In genomic region chr2:44951714-44952113, GRCh38 we compare ENCODE assay signal across 13 cellular contexts. TPM values are rescaled to one million over a fixed set of nuclear protein-coding genes. Genes with fewer than 3 reads are reported as not detected.
DNase-seq lines count a peak whose midpoint lies in the region; ATAC-seq, FAIRE-seq and TF ChIP-seq lines count a peak whose summit lies in the region.
"Had no signal": no experiment of that assay in that cellular context is flagged by ENCODE, and none has a peak within 500 bp of the region (broad histone marks: within the 10 kb centered on the region; RNA-seq: fewer than 3 reads in every experiment).

No MANE protein-coding gene starts in this region.

- H3K4me3 Mint-ChIP-seq in CD4-positive, alpha-beta memory T cell, result peak overlapping the region in 5 of 8 donors; percentile 2 to 41 (median 28)
- no peak overlapping the region for H3K4me3 Mint-ChIP-seq in Calu3 (ENCODE audit: low read depth, unreplicated experiment)

- no peak for TF ChIP-seq RAD21 in H1 (IDR thresholded peaks at IDR 0.05 in 1 of 2, conservative IDR thresholded peaks at IDR 0.05 in 1 of 2; ENCODE audit: low read depth in 2 of 2, low read length in 2 of 2)

- ATAC-seq in HG02798 (IDR thresholded peaks at IDR 0.05; ENCODE audit: poor library complexity, unreplicated experiment), result no peak
- ATAC-seq: effector memory CD8-positive, alpha-beta T cell had no signal

- H4K91ac ChIP-seq in H1 (replicated peaks; ENCODE audit: insufficient read length, low read length) (no peak overlapping the region), neuronal stem cell (ENCODE audit: low read depth, low read length, poor library complexity) (no peak overlapping the region)

- no peaks in the 10 kb centered on the region for H3K36me3 ChIP-seq in CD4-positive, alpha-beta memory T cell (ENCODE audit: insufficient read depth, low read length)
- no peaks in the 10 kb centered on the region for H3K36me3 ChIP-seq in KMS-11 (ENCODE audit: insufficient read depth)
- H3K36me3 ChIP-seq in H1 (ENCODE audit: control insufficient read depth in 2 of 4, insufficient read depth in 4 of 4, low read length in 3 of 4), result no peaks in the 10 kb centered on the region
- H3K36me3 ChIP-seq in neuronal stem cell (replicated peaks in 1 of 2; ENCODE audit: control insufficient read depth in 2 of 2, insufficient read depth in 2 of 2, low read length in 2 of 2), result peaks cover 0 to 11% of the 10 kb centered on the region in 2 donors

- no peak overlapping the region; the same call in 1 of the 2 replicates for H3K9ac ChIP-seq in KMS-11
- H3K9ac ChIP-seq in H1 (replicated peaks in 1 of 4; ENCODE audit: extremely low read depth in 1 of 4, low read depth in 3 of 4, low read length in 3 of 4), result no peak overlapping the region
- peak overlapping the region; percentile 78 for H3K9ac ChIP-seq in neuronal stem cell (ENCODE audit: low read depth, low read length, poor library complexity)
- H3K9ac ChIP-seq: SK-N-SH had no signal

- no TSS peak for BruUV-seq in Calu3 (replicated peaks; lab: Mats Ljungman, UMichigan)

- TF ChIP-seq EP300 in H1 (IDR thresholded peaks at IDR 0.05; ENCODE audit: borderline replicate concordance in 1 of 2, low read depth in 2 of 2, low read length in 2 of 2), result no peak

- no peak for TF ChIP-seq CTCF in KMS-11 (conservative IDR thresholded peaks at IDR 0.05; ENCODE audit: low read depth, low read length)
- TF ChIP-seq CTCF in H1 (IDR thresholded peaks at IDR 0.05; ENCODE audit: control extremely low read depth in 1 of 3, insufficient read depth in 1 of 3, low read depth in 1 of 3, low read length in 3 of 3), result no peak
- no peak for TF ChIP-seq CTCF in Calu3 (IDR thresholded peaks at IDR 0.05; ENCODE audit: unreplicated experiment)

- H3K79me2 ChIP-seq in KMS-11 (ENCODE audit: insufficient read depth, low read depth) (no peaks in the 10 kb centered on the region), H1 (ENCODE audit: control insufficient read depth in 1 of 2, insufficient read depth in 2 of 2, low read length in 2 of 2) (no peaks in the 10 kb centered on the region)

- DNase-seq in CD4-positive, alpha-beta memory T cell, result no peak
- DNase-seq in H1 (ENCODE audit: low read depth in 1 of 2, low spot score in 2 of 2), result no peak
- no peak for DNase-seq in neuronal stem cell (ENCODE audit: low spot score)
- no peak for DNase-seq in Calu3
- DNase-seq in middle frontal gyrus (ENCODE audit: extremely low spot score, low spot score), result no peak
- no peak for DNase-seq in NCI-H2081 treated with DMSO at 0.1 percent for 48 hours (lab: John Stamatoyannopoulos, UW)
- DNase-seq: DMS79 treated with DMSO at 0.1 percent for 48 hours; effector memory CD8-positive, alpha-beta T cell; NCI-H2107; stimulated activated naive CD4-positive, alpha-beta T cell had no signal

- H3K4me1 Mint-ChIP-seq in CD4-positive, alpha-beta memory T cell, result peaks cover 14 to 41% (median 30%) of the 10 kb centered on the region in 4 donors
- H3K4me1 Mint-ChIP-seq in Calu3 (ENCODE audit: low read depth, unreplicated experiment), result peaks cover 24% of the 10 kb centered on the region

- H3K27me3 Mint-ChIP-seq in CD4-positive, alpha-beta memory T cell, result peaks cover 56 to 71% of the 10 kb centered on the region in 2 donors
- peaks cover 73% of the 10 kb centered on the region for H3K27me3 Mint-ChIP-seq in Calu3 (ENCODE audit: unreplicated experiment)

- H2BK20ac ChIP-seq in H1 (ENCODE audit: low read length), result no peak overlapping the region

- H3K4ac ChIP-seq in H1 (replicated peaks; ENCODE audit: insufficient read length, low read depth, low read length) (no peak overlapping the region), neuronal stem cell (ENCODE audit: low read length) (no peak overlapping the region)

- H2BK120ac ChIP-seq in H1 (replicated peaks; ENCODE audit: low read depth, low read length) (no peak overlapping the region), neuronal stem cell (ENCODE audit: low read depth, low read length) (no peak overlapping the region)

- H4K20me1 ChIP-seq in KMS-11 (ENCODE audit: insufficient read depth), result no peaks in the 10 kb centered on the region
- H4K20me1 ChIP-seq in H1 (replicated peaks in 1 of 2; ENCODE audit: control insufficient read depth in 1 of 2, insufficient read depth in 2 of 2, low read length in 2 of 2), result peaks cover 0 to 12% of the 10 kb centered on the region in 2 experiments

- H3K56ac ChIP-seq in H1 (replicated peaks; ENCODE audit: insufficient read length, low read depth, low read length), result no peak overlapping the region

- H2AK5ac ChIP-seq in H1 (ENCODE audit: low read depth, low read length) (no peak overlapping the region), neuronal stem cell (ENCODE audit: low read depth, low read length) (peak overlapping the region; percentile 88)

- TF ChIP-seq POLR2A in H1 (IDR thresholded peaks at IDR 0.05; ENCODE audit: control extremely low read depth in 1 of 2, low read depth in 2 of 2, low read length in 2 of 2), result no peak

- CTCF ChIA-PET in CD4-positive, alpha-beta memory T cell (lab: Charles Lee; ENCODE audit: partially characterized antibody), result no interaction called here
- CTCF ChIA-PET in H1 (lab: Charles Lee; ENCODE audit: partially characterized antibody), result interaction anchor here (0.6 to 5.0 kb wide), 13 partner anchors 12 to 439 kb away, joined by 3 to 22 read pairs (median 4); no protein-coding TSS in a partner anchor
- CTCF ChIA-PET in Calu3 (lab: Charles Lee), result no interaction called here

- no peak overlapping the region for H4K5ac ChIP-seq in H1 (ENCODE audit: insufficient read length, low read depth, low read length)

- H2BK12ac ChIP-seq in H1 (ENCODE audit: low read depth, low read length), result peak overlapping the region; percentile 95; the same call in 1 of the 2 replicates
- H2BK12ac ChIP-seq in neuronal stem cell (ENCODE audit: low read length), result no peak overlapping the region

- peak overlapping the region; percentile 35; the same call in 1 of the 2 replicates for H2BK5ac ChIP-seq in H1 (ENCODE audit: low read depth, low read length)
- no peak overlapping the region for H2BK5ac ChIP-seq in neuronal stem cell (ENCODE audit: low read length)

- no peaks in the 10 kb centered on the region for H3K9me3 ChIP-seq in CD4-positive, alpha-beta memory T cell (ENCODE audit: control insufficient read depth in 1 of 2, low read length in 2 of 2)
- H3K9me3 ChIP-seq in H1 (ENCODE audit: insufficient read depth in 2 of 2, low read depth in 1 of 2, low read length in 1 of 2) (no peaks in the 10 kb centered on the region), neuronal stem cell (replicated peaks in 1 of 2; ENCODE audit: control insufficient read depth in 2 of 2, insufficient read depth in 1 of 2, low read depth in 1 of 2, low read length in 2 of 2) (peaks cover 4 to 15% of the 10 kb centered on the region in 2 donors)
- H3K9me3 ChIP-seq: SK-N-SH had no signal

- H3K79me1 ChIP-seq in H1 (ENCODE audit: low read depth, low read length) (no peaks in the 10 kb centered on the region), neuronal stem cell (ENCODE audit: low read depth, low read length) (peaks cover 8% of the 10 kb centered on the region)

- H3K4me3 ChIP-seq in CD4-positive, alpha-beta memory T cell (ENCODE audit: low read length in 2 of 2), result no peak overlapping the region
- no peak overlapping the region for H3K4me3 ChIP-seq in KMS-11 (IDR thresholded peaks at IDR 0.05; ENCODE audit: insufficient read depth, low read depth, low read length)
- peak overlapping the region in 2 of 4 experiments; percentile 34 to 52; a peak in 4 of 8 replicates for H3K4me3 ChIP-seq in H1 (ENCODE audit: extremely low read depth in 1 of 4, insufficient read depth in 2 of 4, low read depth in 3 of 4, low read length in 4 of 4)
- H3K4me3 ChIP-seq in neuronal stem cell (ENCODE audit: low read length in 2 of 2), result peak overlapping the region in 1 of 2 donors; percentile 40

- H3K27ac Mint-ChIP-seq in CD4-positive, alpha-beta memory T cell, result no peak overlapping the region
- H3K27ac Mint-ChIP-seq in Calu3 (ENCODE audit: unreplicated experiment), result no peak overlapping the region
- H3K27ac Mint-ChIP-seq: effector memory CD8-positive, alpha-beta T cell had no signal

- H3K27ac ChIP-seq in CD4-positive, alpha-beta memory T cell (ENCODE audit: low read depth, low read length), result no peak overlapping the region
- H3K27ac ChIP-seq in KMS-11 (no peak overlapping the region), H1 (ENCODE audit: low read depth, low read length) (no peak overlapping the region), neuronal stem cell (replicated peaks; ENCODE audit: low read length) (peak overlapping the region; percentile 43)

- H3K14ac ChIP-seq in H1 (ENCODE audit: insufficient read length) (no peak overlapping the region), neuronal stem cell (ENCODE audit: low read length) (peak overlapping the region; percentile 11)

- peaks cover 0 to 2% (median 0%) of the 10 kb centered on the region in 8 donors for H3K9me3 Mint-ChIP-seq in CD4-positive, alpha-beta memory T cell
- H3K9me3 Mint-ChIP-seq in Calu3 (ENCODE audit: low read depth, unreplicated experiment), result no peaks in the 10 kb centered on the region
- H3K9me3 Mint-ChIP-seq: effector memory CD8-positive, alpha-beta T cell had no signal

- no peak overlapping the region for H4K8ac ChIP-seq in H1 (ENCODE audit: extremely low read depth, insufficient read depth, low read length)
- H4K8ac ChIP-seq in neuronal stem cell (ENCODE audit: low read depth, low read length), result no peak overlapping the region

- POLR2A ChIA-PET in CD4-positive, alpha-beta memory T cell (lab: Charles Lee; ENCODE audit: partially characterized antibody), result no interaction called here
- POLR2A ChIA-PET in H1 (lab: Charles Lee; ENCODE audit: partially characterized antibody), result interaction anchor here (1.6 to 2.3 kb wide), 3 partner anchors 14 to 21 kb away, joined by 3 to 5 read pairs (median 3); no protein-coding TSS in a partner anchor

- peak overlapping the region; percentile 51 for H2AFZ ChIP-seq in KMS-11 (ENCODE audit: low read depth)
- H2AFZ ChIP-seq in H1 (ENCODE audit: low read length), result no peak overlapping the region
- H2AFZ ChIP-seq in neuronal stem cell (ENCODE audit: low read length), result peak overlapping the region; percentile 93

- H3K36me3 Mint-ChIP-seq in CD4-positive, alpha-beta memory T cell, result no peaks in the 10 kb centered on the region
- peaks cover 4% of the 10 kb centered on the region for H3K36me3 Mint-ChIP-seq in Calu3 (ENCODE audit: insufficient read depth, unreplicated experiment)

- peaks cover 21% of the 10 kb centered on the region for H3K27me3 ChIP-seq in CD4-positive, alpha-beta memory T cell (ENCODE audit: insufficient read depth, low read length)
- H3K27me3 ChIP-seq in KMS-11 (ENCODE audit: insufficient read depth, low read depth), result no peaks in the 10 kb centered on the region; the same call in 1 of the 2 replicates
- peaks cover 80 to 100% (median 97%) of the 10 kb centered on the region in 4 experiments for H3K27me3 ChIP-seq in H1 (replicated peaks in 1 of 4; ENCODE audit: control insufficient read depth in 3 of 4, extremely low read depth in 1 of 4, insufficient read depth in 3 of 4, low read length in 3 of 4)
- H3K27me3 ChIP-seq in neuronal stem cell (ENCODE audit: control insufficient read depth in 3 of 3, insufficient read depth in 3 of 3, low read depth in 1 of 3, low read length in 3 of 3), result peaks cover 0 to 93% (median 23%) of the 10 kb centered on the region in 3 experiments

- peak overlapping the region; percentile 36; the same call in 1 of the 2 replicates for H3K4me2 ChIP-seq in KMS-11
- H3K4me2 ChIP-seq in H1 (ENCODE audit: insufficient read depth in 1 of 2, low read depth in 2 of 2, low read length in 2 of 2), result peak overlapping the region; percentile 58 to 73
- H3K4me2 ChIP-seq in neuronal stem cell (ENCODE audit: insufficient read depth, low read length, poor library complexity, severe bottlenecking), result no peak overlapping the region
- H3K4me2 ChIP-seq: SK-N-SH had no signal

- FAIRE-seq in H1 (lab: Jason Lieb, UNC), result no peak

- H2BK15ac ChIP-seq in H1 (ENCODE audit: low read length) (no peak overlapping the region), neuronal stem cell (ENCODE audit: low read length) (no peak overlapping the region)

- peaks cover 10% of the 10 kb centered on the region; the same call in 1 of the 2 replicates for H3K23me2 ChIP-seq in H1 (ENCODE audit: low read depth, low read length)

- intact Hi-C loops in CD4-positive, alpha-beta memory T cell (cut with micrococcal nuclease), result no loop called here
- intact Hi-C loops in Calu3 (cut with micrococcal nuclease; ENCODE audit: unreplicated experiment), result loop anchor here (10.0 kb wide), 1 partner anchor 707 kb away; no protein-coding TSS in a partner anchor

- no peak overlapping the region for H3K23ac ChIP-seq in H1 (ENCODE audit: insufficient read length)
- peak overlapping the region; percentile 0 for H3K23ac ChIP-seq in neuronal stem cell (ENCODE audit: low read depth, low read length, poor library complexity)

- peaks cover 13% of the 10 kb centered on the region for H3K4me1 ChIP-seq in CD4-positive, alpha-beta memory T cell (ENCODE audit: insufficient read depth, low read length)
- H3K4me1 ChIP-seq in KMS-11 (ENCODE audit: low read depth, poor library complexity, severe bottlenecking), result peaks cover 8% of the 10 kb centered on the region
- peaks cover 10 to 55% (median 32%) of the 10 kb centered on the region in 4 experiments for H3K4me1 ChIP-seq in H1 (replicated peaks in 1 of 4; ENCODE audit: control insufficient read depth in 3 of 4, insufficient read depth in 4 of 4, low read length in 3 of 4)
- H3K4me1 ChIP-seq in neuronal stem cell (ENCODE audit: control insufficient read depth in 2 of 2, insufficient read depth in 1 of 2, low read depth in 1 of 2, low read length in 2 of 2), result peaks cover 15 to 65% of the 10 kb centered on the region in 2 donors

- 7% methylated on average over 8 of the region's 8 CpGs; no CpG with 5 or more reads in 1 of the 2 experiments for WGBS in H1 (ENCODE audit: extremely low coverage in 1 of 2, insufficient coverage in 1 of 2, insufficient read length in 1 of 2, insufficient replicate concordance in 2 of 2, low coverage in 1 of 2, low lambda C conversion rate in 2 of 2, missing lambda C conversion rate in 1 of 2), 2 experiments
- no CpG with 5 or more reads among the region's 8 CpGs for WGBS in neuronal stem cell (ENCODE audit: extremely low coverage in 2 of 2, insufficient read length in 2 of 2, insufficient replicate concordance in 1 of 2), 2 donors

- 0 out of 2 replicates have a peak overlapping the region, but pooled peaks have one; percentile 4 for H3K18ac ChIP-seq in H1 (ENCODE audit: extremely low read depth, low read length)
- peak overlapping the region; percentile 78 for H3K18ac ChIP-seq in neuronal stem cell (ENCODE audit: low read length)

RNA-seq across cellular contexts. Expression of gene SIX3, which starts 10.2 kb away (rescaled TPM):
- not detected for total RNA-seq in CD4-positive, alpha-beta memory T cell
- polyA plus RNA-seq in CD4-positive, alpha-beta memory T cell, result not detected
- 0.19 and 0.21 TPM in 2 replicates for total RNA-seq in H1 (2021; fragmentation: NEBNext Ultra II Directional; extraction: Animal tissue kit (Norgen Biotek cat#: 25700))
- 0.02 and 0.52 TPM in 2 replicates for polyA plus RNA-seq in H1 (2011; rRNA removed)
- 0.31 TPM for polyA plus RNA-seq in H1 (2011; cell fraction: cytosol; rRNA removed)
- polyA plus RNA-seq in H1 (2011; cell fraction: nucleus; rRNA removed), result 0.41 TPM
- 0.10 to 0.13 TPM (median 0.13 TPM) in 3 of 4 replicates, not detected in the other for polyA plus RNA-seq in H1 (2012, experiment 1 of 2)
- 0.09 TPM for polyA plus RNA-seq in H1 (2012, experiment 2 of 2)
- 0.10 TPM for polyA plus RNA-seq in H1 (2013, experiment 1 of 2)
- polyA plus RNA-seq in H1 (2013, experiment 2 of 2), result 0.07 TPM
- polyA minus RNA-seq in H1 (2011; rRNA and poly(A)+ RNA removed), result 0.09 TPM in 1 of 2 replicates, not detected in the other
- not detected for polyA minus RNA-seq in H1 (2011; cell fraction: cytosol; rRNA and poly(A)+ RNA removed)
- polyA minus RNA-seq in H1 (2011; cell fraction: nucleus; rRNA and poly(A)+ RNA removed), result 0.50 TPM
- polyA plus RNA-seq in neuronal stem cell (2013, experiment 1 of 2), result 171 TPM
- 176 TPM for polyA plus RNA-seq in neuronal stem cell (2013, experiment 2 of 2)
- not detected in 2 replicates for total RNA-seq in Calu3 (2022)

RNA-seq across cellular contexts. Expression of gene SIX2, which starts 57.5 kb away (rescaled TPM):
- total RNA-seq in CD4-positive, alpha-beta memory T cell, result not detected
- not detected for polyA plus RNA-seq in CD4-positive, alpha-beta memory T cell
- total RNA-seq in H1 (2021; fragmentation: NEBNext Ultra II Directional; extraction: Animal tissue kit (Norgen Biotek cat#: 25700)), result 0.84 and 1.0 TPM in 2 replicates
- 0.47 and 0.77 TPM in 2 replicates for polyA plus RNA-seq in H1 (2011; rRNA removed)
- polyA plus RNA-seq in H1 (2011; cell fraction: cytosol; rRNA removed), result 0.87 TPM
- 0.23 TPM for polyA plus RNA-seq in H1 (2011; cell fraction: nucleus; rRNA removed)
- polyA plus RNA-seq in H1 (2012, experiment 1 of 2), result 0.19 to 0.31 TPM (median 0.27 TPM) in 4 replicates
- 0.50 TPM for polyA plus RNA-seq in H1 (2012, experiment 2 of 2)
- 0.51 TPM for polyA plus RNA-seq in H1 (2013, experiment 1 of 2)
- 0.59 TPM for polyA plus RNA-seq in H1 (2013, experiment 2 of 2)
- polyA minus RNA-seq in H1 (2011; rRNA and poly(A)+ RNA removed), result 0.15 and 0.32 TPM in 2 replicates
- polyA minus RNA-seq in H1 (2011; cell fraction: cytosol; rRNA and poly(A)+ RNA removed), result 0.66 TPM
- 1.8 TPM for polyA minus RNA-seq in H1 (2011; cell fraction: nucleus; rRNA and poly(A)+ RNA removed)
- 0.15 TPM for polyA plus RNA-seq in neuronal stem cell (2013, experiment 1 of 2)
- polyA plus RNA-seq in neuronal stem cell (2013, experiment 2 of 2), result 0.22 TPM
- not detected in 2 replicates for total RNA-seq in Calu3 (2022)
